In genomic region chr5:128227984-128228383, GRCh38 we compare ENCODE assay signal across 11 cellular contexts.
DNase-seq lines count a peak whose midpoint lies in the region; ATAC-seq and TF ChIP-seq lines count a peak whose summit lies in the region.
"Had no signal": no experiment of that assay in that cellular context is flagged by ENCODE, and none has a peak within 500 bp of the region (broad histone marks: within the 10 kb centered on the region; RNA-seq: fewer than 3 reads in every experiment).

No MANE protein-coding gene starts in this region.

- H3K27me3 ChIP-seq in MG63 (no peaks in the 10 kb centered on the region), psoas muscle (ENCODE audit: insufficient read depth in 3 of 3, low read length in 2 of 3) (no peaks in the 10 kb centered on the region), HAP-1 (ENCODE audit: low read depth) (no peaks in the 10 kb centered on the region)
- H3K27me3 ChIP-seq: sigmoid colon had no signal

- H3K9me3 ChIP-seq in MG63 (peaks cover 10% of the 10 kb centered on the region), psoas muscle (peaks cover 5% of the 10 kb centered on the region), HAP-1 (no peaks in the 10 kb centered on the region)
- H3K9me3 ChIP-seq: sigmoid colon had no signal

- H3K36me3 ChIP-seq in MG63 (no peaks in the 10 kb centered on the region), psoas muscle (ENCODE audit: insufficient read depth in 1 of 2, low read depth in 1 of 2) (no peaks in the 10 kb centered on the region), HAP-1 (replicated peaks) (no peaks in the 10 kb centered on the region)
- H3K36me3 ChIP-seq: sigmoid colon had no signal

- ATAC-seq in psoas muscle = peak; percentile 49 to 57 (median 54)
- ATAC-seq in HG03469 (IDR thresholded peaks at IDR 0.05; ENCODE audit: unreplicated experiment) = no peak
- ATAC-seq: effector memory CD8-positive, alpha-beta T cell had no signal

- in situ Hi-C loops in HAP-1 (cut with MboI; ENCODE audit: low sequenced_read_pairs) = no loop called here

- 36 to 43% (median 43%) methylated on average over 3 of the region's 3 CpGs for WGBS in psoas muscle, 3 donors

- H3K4me3 ChIP-seq in MG63 (no peak overlapping the region), psoas muscle (no peak overlapping the region), HAP-1 (no peak overlapping the region)
- H3K4me3 ChIP-seq: sigmoid colon had no signal

- H3K4me1 ChIP-seq in psoas muscle (no peaks in the 10 kb centered on the region), HAP-1 (no peaks in the 10 kb centered on the region)

- intact Hi-C loops in psoas muscle (cut with DNase I) = no loop called here

- no peak for TF ChIP-seq CTCF in psoas muscle (IDR thresholded peaks at IDR 0.05)

- DNase-seq in ELR (ENCODE audit: low read depth) (peak; percentile 89), MG63 (peak; percentile 97), epithelial cell of prostate (ENCODE audit: low read depth, low spot score) (peak; percentile 59), psoas muscle (peak in 1 of 2 donors; percentile 17), T-helper 1 cell (no peak), NCI-H2029 (lab: John Stamatoyannopoulos, UW) (no peak), HAP-1 (ENCODE audit: low spot score in 2 of 2) (no peak)
- DNase-seq: effector memory CD8-positive, alpha-beta T cell; sigmoid colon; stimulated activated naive CD4-positive, alpha-beta T cell treated with Interleukin-2 at 50 U/mL for 16 hours had no signal

- peak overlapping the region; percentile 20 for H3K27ac ChIP-seq in epithelial cell of prostate
- no peak overlapping the region for H3K27ac ChIP-seq in psoas muscle
- H3K27ac ChIP-seq: sigmoid colon had no signal

Comparison
In these comparisons a context has a peak if more than half of its experiments do, and no peak if none do; other contexts are left out.
1. DNase-seq: peak in ELR (single experiment), MG63 (single experiment) and epithelial cell of prostate (single experiment); none in T-helper 1 cell (0 of 5), NCI-H2029 (single experiment) and HAP-1 (0 of 2).